1 cellular context compared by ENCODE assay signal in genomic region chr2:216572582-216573578, GRCh38.
TF ChIP-seq lines count a peak whose summit lies in the region.

No MANE protein-coding gene starts in this region.

TF ChIP-seq in HCT116, 20 proteins besides CTCF, POLR2A, EP300 and RAD21 (continued from another document):
- TF ChIP-seq MAX (IDR thresholded peaks at IDR 0.05): no peak
- TF ChIP-seq EZH2 (IDR thresholded peaks at IDR 0.05): no peak
- TF ChIP-seq ELF1 (IDR thresholded peaks at IDR 0.05; ENCODE audit: borderline replicate concordance, low read depth): no peak
- TF ChIP-seq POLR2AphosphoS5 (IDR thresholded peaks at IDR 0.05; ENCODE audit: low read depth, low read length): no peak
- TF ChIP-seq ATF3 (IDR thresholded peaks at IDR 0.05): no peak
